ENCODE assay signal across 8 cellular contexts in the genomic region with DNA sequence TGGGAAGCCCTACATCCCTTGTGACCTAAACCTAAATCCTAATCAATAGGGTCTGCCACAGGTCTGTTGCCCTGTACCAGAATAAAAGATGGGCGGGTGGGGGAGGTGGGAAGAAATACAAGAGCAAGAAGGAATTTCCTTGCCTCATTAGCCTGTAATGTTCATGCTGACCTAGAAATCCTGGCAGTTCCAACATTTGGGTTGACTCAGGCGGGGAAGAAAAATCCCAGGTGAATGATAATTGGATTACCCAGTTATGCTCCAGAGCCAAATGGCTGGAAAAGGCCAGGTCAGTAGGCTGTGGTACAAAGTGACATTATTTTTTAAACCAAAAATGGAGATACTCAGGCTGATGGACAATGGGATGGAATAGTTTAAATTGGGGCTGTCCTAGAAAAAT. TPM values are rescaled to one million over a fixed set of nuclear protein-coding genes. Genes with fewer than 3 reads are reported as not detected.
A peak's percentile ranks its signal among the peaks of the same experiment; 100 is the strongest.
DNase-seq lines count a peak whose midpoint lies in the region; ATAC-seq and TF ChIP-seq lines count a peak whose summit lies in the region.

No MANE protein-coding gene starts in this region.

- H3K4me1 ChIP-seq in thyroid gland, result peaks cover 50 to 55% of the 10 kb centered on the region in 2 donors

- peak overlapping the region; percentile 96 for H3K4me3 Mint-ChIP-seq in activated CD4-positive, alpha-beta T cell treated with anti-CD3 and anti-CD28 coated beads, Interleukin-2, amount 10 ng/mL, durations not matched to agents 7 days and 5 days
- peak overlapping the region; percentile 85 for H3K4me3 Mint-ChIP-seq in activated naive CD8-positive, alpha-beta T cell treated with anti-CD3 and anti-CD28 coated beads, Interleukin-2, amount 10 ng/mL, durations not matched to agents 7 days and 5 days

- H3K36me3 ChIP-seq in thyroid gland, result no peaks in the 10 kb centered on the region

- no peak for ATAC-seq in activated naive CD8-positive, alpha-beta T cell treated with anti-CD3 and anti-CD28 coated beads, Interleukin-2, amount 10 ng/mL, durations not matched to agents 7 days and 5 days (ENCODE audit: low read depth)
- no peak for ATAC-seq in GM19023 (IDR thresholded peaks at IDR 0.05; ENCODE audit: unreplicated experiment)
- no peak for ATAC-seq in activated CD4-positive, CD25-positive, alpha-beta regulatory T cell treated with anti-CD3 and anti-CD28 coated beads, Interleukin-2, amount 50 U/mL, for 24 hours
- no peak for ATAC-seq in GM21576 (IDR thresholded peaks at IDR 0.05; ENCODE audit: unreplicated experiment)

- H3K36me3 Mint-ChIP-seq in activated CD4-positive, alpha-beta T cell treated with anti-CD3 and anti-CD28 coated beads, Interleukin-2, amount 10 ng/mL, durations not matched to agents 7 days and 5 days (ENCODE audit: low read depth), result peaks cover 21% of the 10 kb centered on the region
- peaks cover 19% of the 10 kb centered on the region for H3K36me3 Mint-ChIP-seq in activated naive CD8-positive, alpha-beta T cell treated with anti-CD3 and anti-CD28 coated beads, Interleukin-2, amount 10 ng/mL, durations not matched to agents 7 days and 5 days

- H3K27ac ChIP-seq in thyroid gland, result peak overlapping the region; percentile 94 to 96 (median 95)

- TF ChIP-seq CTCF in thyroid gland (IDR thresholded peaks at IDR 0.05), result no peak

- CTCF ChIA-PET in activated CD4-positive, alpha-beta T cell treated with anti-CD3 and anti-CD28 coated beads, Interleukin-2, amount 10 ng/mL, durations not matched to agents 7 days and 5 days (lab: Charles Lee), result interaction anchor here (1.6 kb wide), 1 partner anchor 10 kb away, joined by 5 read pairs; no protein-coding TSS in a partner anchor

- no peaks in the 10 kb centered on the region for H3K27me3 ChIP-seq in thyroid gland

- H3K4me1 Mint-ChIP-seq in activated CD4-positive, alpha-beta T cell treated with anti-CD3 and anti-CD28 coated beads, Interleukin-2, amount 10 ng/mL, durations not matched to agents 7 days and 5 days, result peaks cover 44% of the 10 kb centered on the region
- H3K4me1 Mint-ChIP-seq in activated naive CD8-positive, alpha-beta T cell treated with anti-CD3 and anti-CD28 coated beads, Interleukin-2, amount 10 ng/mL, durations not matched to agents 7 days and 5 days, result peaks cover 47% of the 10 kb centered on the region

- no peaks in the 10 kb centered on the region for H3K9me3 ChIP-seq in thyroid gland

- intact Hi-C loops in thyroid gland (cut with DNase I), result no loop called here

- WGBS in thyroid gland, 2 donors, result 30 to 33% methylated on average over 2 of the region's 2 CpGs

- peak overlapping the region; percentile 58 to 70 (median 65) for H3K4me3 ChIP-seq in thyroid gland (replicated peaks in 1 of 3)

- peak overlapping the region; percentile 96 for H3K27ac Mint-ChIP-seq in activated CD4-positive, alpha-beta T cell treated with anti-CD3 and anti-CD28 coated beads, Interleukin-2, amount 10 ng/mL, durations not matched to agents 7 days and 5 days
- peak overlapping the region; percentile 92 for H3K27ac Mint-ChIP-seq in activated naive CD8-positive, alpha-beta T cell treated with anti-CD3 and anti-CD28 coated beads, Interleukin-2, amount 10 ng/mL, durations not matched to agents 7 days and 5 days

- TF ChIP-seq POLR2A in thyroid gland (IDR thresholded peaks at IDR 0.05), result no peak

- POLR2A ChIA-PET in activated CD4-positive, alpha-beta T cell treated with anti-CD3 and anti-CD28 coated beads, Interleukin-2, amount 10 ng/mL, durations not matched to agents 7 days and 5 days (lab: Charles Lee), result no interaction called here
- POLR2A ChIA-PET in activated naive CD8-positive, alpha-beta T cell treated with anti-CD3 and anti-CD28 coated beads, Interleukin-2, amount 10 ng/mL, durations not matched to agents 7 days and 5 days (lab: Charles Lee), result interaction anchor here (1.2 kb wide), 1 partner anchor 13 kb away, joined by 3 read pairs; no protein-coding TSS in a partner anchor

- H3K27me3 Mint-ChIP-seq in activated CD4-positive, alpha-beta T cell treated with anti-CD3 and anti-CD28 coated beads, Interleukin-2, amount 10 ng/mL, durations not matched to agents 7 days and 5 days, result peaks cover 3% of the 10 kb centered on the region
- no peaks in the 10 kb centered on the region for H3K27me3 Mint-ChIP-seq in activated naive CD8-positive, alpha-beta T cell treated with anti-CD3 and anti-CD28 coated beads, Interleukin-2, amount 10 ng/mL, durations not matched to agents 7 days and 5 days

- no peaks in the 10 kb centered on the region for H3K9me3 Mint-ChIP-seq in activated CD4-positive, alpha-beta T cell treated with anti-CD3 and anti-CD28 coated beads, Interleukin-2, amount 10 ng/mL, durations not matched to agents 7 days and 5 days
- no peaks in the 10 kb centered on the region for H3K9me3 Mint-ChIP-seq in activated naive CD8-positive, alpha-beta T cell treated with anti-CD3 and anti-CD28 coated beads, Interleukin-2, amount 10 ng/mL, durations not matched to agents 7 days and 5 days

- no peak for DNase-seq in activated CD4-positive, alpha-beta T cell treated with anti-CD3 and anti-CD28 coated beads, Interleukin-2, amount 10 ng/mL, durations not matched to agents 7 days and 5 days
- no peak for DNase-seq in activated CD4-positive, alpha-beta T cell treated with anti-CD3 and anti-CD28 coated beads for 1 hour
- no peak for DNase-seq in activated naive CD8-positive, alpha-beta T cell treated with anti-CD3 and anti-CD28 coated beads, Interleukin-2, amount 10 ng/mL, durations not matched to agents 7 days and 5 days
- DNase-seq in kidney glomerular epithelial cell (lab: John Stamatoyannopoulos, UW), result peak; percentile 57
- no peak for DNase-seq in thyroid gland

RNA-seq across cellular contexts. Expression of a gene that starts 27.3 kb away (rescaled TPM):
- not detected for total RNA-seq in activated CD4-positive, alpha-beta T cell treated with anti-CD3 and anti-CD28 coated beads, Interleukin-2, amount 10 ng/mL, durations not matched to agents 7 days and 5 days
- under 1 TPM in 1 of 2 experiments, not detected in 1; 0.31 TPM for total RNA-seq in activated naive CD8-positive, alpha-beta T cell treated with anti-CD3 and anti-CD28 coated beads, Interleukin-2, amount 10 ng/mL, durations not matched to agents 7 days and 5 days
- under 1 TPM in 1 of 4 donors, not detected in 3; 0.89 TPM for total RNA-seq in thyroid gland
